In the genomic region with DNA sequence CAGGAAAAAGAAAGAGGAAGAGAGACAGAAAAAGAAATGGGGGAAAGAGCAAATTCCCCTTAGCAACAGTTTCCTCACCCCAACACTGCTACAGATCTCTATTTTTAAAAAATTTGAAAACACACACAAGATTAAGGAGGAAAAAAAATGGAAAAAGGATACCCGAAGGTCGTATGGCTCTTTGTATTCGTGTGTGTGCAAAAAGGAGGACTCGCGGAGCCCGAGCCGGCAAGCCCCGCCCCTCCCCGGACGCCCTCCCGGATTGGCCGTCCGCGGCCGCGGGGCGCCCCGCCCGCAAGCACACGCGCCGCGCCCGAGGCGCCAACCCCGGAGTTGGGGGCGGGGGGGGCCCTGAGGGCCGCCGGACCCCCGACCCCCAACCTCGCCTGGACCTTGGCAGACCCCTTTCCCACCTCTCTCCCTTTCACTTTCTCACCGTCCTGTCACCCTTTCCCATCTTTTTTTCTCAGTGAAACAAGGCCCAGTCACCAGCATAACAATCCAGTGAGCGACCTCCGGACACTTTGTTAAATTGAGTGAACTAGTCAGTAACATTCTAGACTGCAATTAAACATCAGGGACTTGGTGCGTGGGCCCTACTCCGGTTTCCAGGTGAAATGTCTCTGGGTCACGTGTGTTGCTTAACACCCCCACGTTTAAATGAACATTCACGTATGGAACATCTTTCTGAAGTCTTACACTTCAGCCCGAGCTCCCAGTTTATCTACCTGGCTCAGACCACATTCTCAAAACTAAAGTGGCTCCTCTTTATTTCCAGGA, we compare ENCODE assay signal across 8 cellular contexts. TPM values are rescaled to one million over a fixed set of nuclear protein-coding genes. Genes with fewer than 3 reads are reported as not detected.
DNase-seq lines count a peak whose midpoint lies in the region; ATAC-seq and TF ChIP-seq lines count a peak whose summit lies in the region.

C14orf93 (minus strand) TSS at position 205 of the 780 bp plus-strand sequence. CDS start 11,120 bp downstream, outside the sequence.

- no peaks in the 10 kb centered on the region for H3K27me3 ChIP-seq in CD4-positive, alpha-beta memory T cell (ENCODE audit: insufficient read depth, low read length)
- H3K27me3 ChIP-seq in HAP-1 (ENCODE audit: low read depth) (no peaks in the 10 kb centered on the region), body of pancreas (no peaks in the 10 kb centered on the region), iPS-18a (ENCODE audit: control insufficient read depth, insufficient read depth, low read length) (no peaks in the 10 kb centered on the region), skeletal muscle satellite cell (ENCODE audit: control insufficient read depth, insufficient read depth, low read length) (no peaks in the 10 kb centered on the region)

- H3K4me3 ChIP-seq in CD4-positive, alpha-beta memory T cell (ENCODE audit: low read length in 2 of 2): peak within 1 kb of the TSS; percentile 60 to 80
- H3K4me3 ChIP-seq in HAP-1: peak within 1 kb of the TSS; percentile 33
- peak within 1 kb of the TSS in 1 of 2 donors; percentile 0 for H3K4me3 ChIP-seq in body of pancreas
- H3K4me3 ChIP-seq in iPS-18a (ENCODE audit: low read length): peak within 1 kb of the TSS; percentile 64
- H3K4me3 ChIP-seq in skeletal muscle satellite cell (ENCODE audit: low read length): peak within 1 kb of the TSS; percentile 76

- in situ Hi-C loops in HAP-1 (cut with MboI; ENCODE audit: low sequenced_read_pairs): no loop called here

- peaks cover 0 to 6% of the 10 kb centered on the region in 2 donors for H3K36me3 Mint-ChIP-seq in CD4-positive, alpha-beta memory T cell

- WGBS in body of pancreas, 2 donors: 1% methylated on average over 38 to 40 of the region's 40 CpGs

- H3K4me2 ChIP-seq in skeletal muscle satellite cell (ENCODE audit: low read length): peak within 1 kb of the TSS; percentile 85

- TF ChIP-seq POLR2A in body of pancreas (IDR thresholded peaks at IDR 0.05): peak in 2 of 3 donors; percentile 46 to 49

- peak in 1 of 7 experiments; percentile 22 for TF ChIP-seq CTCF in body of pancreas (IDR thresholded peaks at IDR 0.05)
- no peak for TF ChIP-seq CTCF in omental fat pad (IDR thresholded peaks at IDR 0.05)

- H3K9me3 ChIP-seq in CD4-positive, alpha-beta memory T cell (ENCODE audit: control insufficient read depth in 1 of 2, low read length in 2 of 2): no peaks in the 10 kb centered on the region
- no peaks in the 10 kb centered on the region for H3K9me3 ChIP-seq in HAP-1
- H3K9me3 ChIP-seq in body of pancreas: no peaks in the 10 kb centered on the region
- H3K9me3 ChIP-seq in iPS-18a (ENCODE audit: control insufficient read depth, low read depth, low read length): no peaks in the 10 kb centered on the region
- H3K9me3 ChIP-seq in skeletal muscle satellite cell (replicated peaks; ENCODE audit: low read length): no peaks in the 10 kb centered on the region

- H3K4me1 Mint-ChIP-seq in CD4-positive, alpha-beta memory T cell: peaks cover 17 to 53% (median 32%) of the 10 kb centered on the region in 4 donors

- peak within 1 kb of the TSS; percentile 38 for H3K9ac ChIP-seq in iPS-18a (ENCODE audit: low read length)
- peak within 1 kb of the TSS; percentile 68 for H3K9ac ChIP-seq in skeletal muscle satellite cell (ENCODE audit: low read depth, low read length)

- H3K27ac Mint-ChIP-seq in CD4-positive, alpha-beta memory T cell: peak within 1 kb of the TSS; percentile 90 to 99 (median 97)

- no peaks in the 10 kb centered on the region for H3K9me3 Mint-ChIP-seq in CD4-positive, alpha-beta memory T cell

- peak; percentile 50 for ATAC-seq in body of pancreas
- no peak for ATAC-seq in omental fat pad (ENCODE audit: low FRiP score)

- CTCF ChIA-PET in CD4-positive, alpha-beta memory T cell (lab: Charles Lee; ENCODE audit: partially characterized antibody): interaction anchor here (0.7 to 3.4 kb wide), 6 partner anchors 15 to 146 kb away, joined by 3 to 18 read pairs (median 6); partner anchors contain the start of gene CDH24

- POLR2A ChIA-PET in CD4-positive, alpha-beta memory T cell (lab: Charles Lee; ENCODE audit: partially characterized antibody): interaction anchor here (1.0 kb wide), 1 partner anchor 10 kb away, joined by 3 read pairs; no protein-coding TSS in a partner anchor

- H3K36me3 ChIP-seq in CD4-positive, alpha-beta memory T cell (ENCODE audit: insufficient read depth, low read length): no peaks in the 10 kb centered on the region
- H3K36me3 ChIP-seq in HAP-1 (replicated peaks) (no peaks in the 10 kb centered on the region), body of pancreas (replicated peaks in 1 of 2; ENCODE audit: insufficient read depth in 1 of 2, low read depth in 2 of 2) (no peaks in the 10 kb centered on the region), iPS-18a (ENCODE audit: control insufficient read depth, low read depth, low read length) (no peaks in the 10 kb centered on the region), skeletal muscle satellite cell (ENCODE audit: insufficient read depth, low read length) (no peaks in the 10 kb centered on the region)

- H3K4me3 Mint-ChIP-seq in CD4-positive, alpha-beta memory T cell: peak within 1 kb of the TSS; percentile 90 to 100 (median 96)

- DNase-seq in CD4-positive, alpha-beta memory T cell: peak; percentile 71 to 74 (median 74)
- DNase-seq in HAP-1 (ENCODE audit: low spot score in 2 of 2) (peak; percentile 68 to 91), NCI-H2107 (lab: John Stamatoyannopoulos, UW) (peak; percentile 76), UCSD-AML1 (lab: John Stamatoyannopoulos, UW; ENCODE audit: unreplicated experiment) (peak; percentile 78), body of pancreas (peak; percentile 84 to 90 (median 86)), omental fat pad (ENCODE audit: low spot score) (no peak)

- H3K27me3 Mint-ChIP-seq in CD4-positive, alpha-beta memory T cell: no peaks in the 10 kb centered on the region

- peak within 1 kb of the TSS; percentile 69 for H3K27ac ChIP-seq in CD4-positive, alpha-beta memory T cell (ENCODE audit: low read depth, low read length)
- H3K27ac ChIP-seq in body of pancreas (peak within 1 kb of the TSS; percentile 63 to 83 (median 80)), iPS-18a (ENCODE audit: low read length) (no peak within 1 kb of the TSS)

- intact Hi-C loops in CD4-positive, alpha-beta memory T cell (cut with micrococcal nuclease): no loop called here
- intact Hi-C loops in body of pancreas (cut with DNase I): no loop called here

- H3K4me1 ChIP-seq in CD4-positive, alpha-beta memory T cell (ENCODE audit: insufficient read depth, low read length): peaks cover 37% of the 10 kb centered on the region
- H3K4me1 ChIP-seq in HAP-1 (peaks cover 29% of the 10 kb centered on the region), body of pancreas (peaks cover 18% of the 10 kb centered on the region), iPS-18a (ENCODE audit: control insufficient read depth, low read depth, low read length) (peaks cover 17% of the 10 kb centered on the region), skeletal muscle satellite cell (ENCODE audit: control insufficient read depth, insufficient read depth, low read length) (peaks cover 36% of the 10 kb centered on the region)

RNA-seq across cellular contexts. Expression of gene C14orf93, which starts in this region (rescaled TPM):
- total RNA-seq in CD4-positive, alpha-beta memory T cell: 10 to 100 TPM; 13.2 to 13.3 TPM
- polyA plus RNA-seq in CD4-positive, alpha-beta memory T cell: 1 to 10 TPM; 6.0 to 7.9 TPM
- total RNA-seq in body of pancreas (10 to 100 TPM in 1 of 2 donors, 1 to 10 TPM in 1; 4.0 to 11.2 TPM), omental fat pad (10 to 100 TPM in 1 of 4 donors, 1 to 10 TPM in 3; 6.0 to 12.2 (median 8.4) TPM)
- total RNA-seq in skeletal muscle satellite cell (2012; rRNA removed): 2.8 and 3.3 TPM in 2 replicates
